In genomic region chr1:224660074-224660473, GRCh38 we compare ENCODE assay signal across 23 cellular contexts. TPM values are rescaled to one million over a fixed set of nuclear protein-coding genes. Genes with fewer than 3 reads are reported as not detected.
DNase-seq lines count a peak whose midpoint lies in the region; ATAC-seq, FAIRE-seq and TF ChIP-seq lines count a peak whose summit lies in the region.
"Had no signal": no experiment of that assay in that cellular context is flagged by ENCODE, and none has a peak within 500 bp of the region (broad histone marks: within the 10 kb centered on the region; RNA-seq: fewer than 3 reads in every experiment).

No MANE protein-coding gene starts in this region.

- CTCF ChIA-PET in K562 (lab: Yijun Ruan, JAX; ENCODE audit: low intra/inter-chr PET ratio): no interaction called here

- DNase-seq in GM23248: no peak
- peak; percentile 37 for DNase-seq in SK-MEL-5 (ENCODE audit: low read depth, low spot score)
- DNase-seq in K562 (ENCODE audit: extremely low read depth in 1 of 4, low spot score in 3 of 4): no peak
- DNase-seq in urothelium cell line (ENCODE audit: low spot score): no peak
- DNase-seq in GF-D8 (lab: John Stamatoyannopoulos, UW): no peak
- DNase-seq in transverse colon: no peak
- DNase-seq: AML-193; Caco-2; Calu3; CD4-positive, alpha-beta T cell; CD8-positive, alpha-beta T cell; DMS79 treated with DMSO at 0.1 percent for 48 hours had no signal

- in situ Hi-C loops in GM23248 (cut with MboI) (no loop called here), SK-MEL-5 (cut with HindIII; ENCODE audit: low pct_unique_long_range_greater_than_20kb, low sequenced_read_pairs) (no loop called here), K562 (cut with MboI) (no loop called here), transverse colon (cut with MboI; ENCODE audit: low pct_ligation_motif_present in 1 of 4, low pct_unique_long_range_greater_than_20kb in 1 of 4, low sequenced_read_pairs in 3 of 4) (loop anchor here in 1 of 4 donors (25.0 kb wide), 1 partner anchor 177 kb away; no protein-coding TSS in a partner anchor)

- H4K20me1 ChIP-seq in GM23248 (ENCODE audit: insufficient read depth): no peaks in the 10 kb centered on the region
- H4K20me1 ChIP-seq in K562 (replicated peaks; ENCODE audit: control insufficient read depth, insufficient read depth, low read length): no peaks in the 10 kb centered on the region
- H4K20me1 ChIP-seq: BLaER1 treated with 17β-estradiol and CSF1 and Interleukin-3, amounts not matched to agents 10 nM and 100 nM had no signal

- H3K27me3 ChIP-seq in GM23248 (replicated peaks; ENCODE audit: insufficient read depth) (no peaks in the 10 kb centered on the region), K562 (ENCODE audit: control insufficient read depth in 2 of 2, insufficient read depth in 2 of 2, low read length in 2 of 2) (peaks cover 4 to 7% of the 10 kb centered on the region in 2 experiments; a peak in 4 of 5 replicates), transverse colon (no peaks in the 10 kb centered on the region)
- H3K27me3 ChIP-seq: BLaER1 treated with 17β-estradiol and CSF1 and Interleukin-3, amounts not matched to agents 10 nM and 100 nM had no signal

- H3K36me3 ChIP-seq in GM23248 (ENCODE audit: low read depth): no peaks in the 10 kb centered on the region
- H3K36me3 ChIP-seq in K562 (ENCODE audit: control insufficient read depth, insufficient read depth, low read length): no peaks in the 10 kb centered on the region
- H3K36me3 ChIP-seq in transverse colon: no peaks in the 10 kb centered on the region
- H3K36me3 ChIP-seq: BLaER1 treated with 17β-estradiol and CSF1 and Interleukin-3, amounts not matched to agents 10 nM and 100 nM had no signal

- no peak for TF ChIP-seq POLR2A in K562 (conservative IDR thresholded peaks at IDR 0.05)
- no peak for TF ChIP-seq POLR2A in transverse colon (IDR thresholded peaks at IDR 0.05)

- peak; percentile 37 for FAIRE-seq in K562 (lab: Jason Lieb, UNC)
- peak; percentile 58 for FAIRE-seq in urothelium cell line (lab: Jason Lieb, UNC)
- FAIRE-seq: A549, D721Med, G401.6, GM12878, GM12892, GM18507, GM19239 had no signal

- POLR2A ChIA-PET in K562 (lab: Yijun Ruan, JAX): no interaction called here

- TF ChIP-seq RAD21 in K562 (CRISPR knock-in tag; conservative IDR thresholded peaks at IDR 0.05 in 1 of 2, IDR thresholded peaks at IDR 0.05 in 1 of 2): no peak

- intact Hi-C loops in K562 (cut with micrococcal nuclease): no loop called here
- intact Hi-C loops in transverse colon (cut with DNase I; ENCODE audit: low total_unique reads): no loop called here

- no peaks in the 10 kb centered on the region for H3K9me2 ChIP-seq in GM23248 (ENCODE audit: insufficient read depth)

- ATAC-seq in K562: 0 out of 3 replicates have a peak, but pooled peaks have one; percentile 41
- ATAC-seq in GM21737 (IDR thresholded peaks at IDR 0.05; ENCODE audit: unreplicated experiment): no peak
- ATAC-seq: A549; CD8-positive, alpha-beta T cell; GM12878 had no signal

- H3K4me1 ChIP-seq in GM23248 (ENCODE audit: insufficient read depth) (no peaks in the 10 kb centered on the region), K562 (replicated peaks in 1 of 2; ENCODE audit: control insufficient read depth in 2 of 2, insufficient read depth in 2 of 2, low read length in 2 of 2) (no peaks in the 10 kb centered on the region), transverse colon (no peaks in the 10 kb centered on the region)
- H3K4me1 ChIP-seq: A549; BLaER1 treated with 17β-estradiol and CSF1 and Interleukin-3, amounts not matched to agents 10 nM and 100 nM had no signal

- H3K4me3 ChIP-seq in GM23248 (no peak overlapping the region), K562 (no peak overlapping the region), transverse colon (no peak overlapping the region)
- H3K4me3 ChIP-seq: A549; BLaER1 treated with 17β-estradiol and CSF1 and Interleukin-3, amounts not matched to agents 10 nM and 100 nM; GM12878 had no signal

- TF ChIP-seq CTCF in K562 (IDR thresholded peaks at IDR 0.05 in 2 of 3, conservative IDR thresholded peaks at IDR 0.05 in 1 of 3; ENCODE audit: insufficient read depth in 2 of 3, low read depth in 1 of 3, low read length in 3 of 3) (no peak), transverse colon (IDR thresholded peaks at IDR 0.05) (no peak)

- no peaks in the 10 kb centered on the region for H3K9me1 ChIP-seq in K562 (ENCODE audit: control insufficient read depth, insufficient read depth, low read length)

- H3K4me2 ChIP-seq in GM23248 (ENCODE audit: unreplicated experiment) (no peak overlapping the region), K562 (ENCODE audit: insufficient read depth, low read length) (no peak overlapping the region)
- H3K4me2 ChIP-seq: A549; BLaER1 treated with 17β-estradiol and CSF1 and Interleukin-3, amounts not matched to agents 10 nM and 100 nM had no signal

- H3K9me3 ChIP-seq in GM23248 (ENCODE audit: low read depth) (no peaks in the 10 kb centered on the region), K562 (replicated peaks; ENCODE audit: control insufficient read depth, insufficient read depth, low read depth, low read length) (no peaks in the 10 kb centered on the region), transverse colon (no peaks in the 10 kb centered on the region)
- H3K9me3 ChIP-seq: A549; BLaER1 treated with 17β-estradiol and CSF1 and Interleukin-3, amounts not matched to agents 10 nM and 100 nM; Caco-2 had no signal

- WGBS in GM23248 (ENCODE audit: low coverage in 1 of 2, low lambda C conversion rate in 2 of 2, missing lambda C conversion rate in 2 of 2), 2 experiments: 75 to 81% methylated on average over 5 of the region's 5 CpGs
- under 1% methylated on average over 5 of the region's 5 CpGs for WGBS in K562 (ENCODE audit: insufficient coverage, low coverage, missing lambda C conversion rate)
- WGBS in transverse colon (ENCODE audit: low coverage in 1 of 2), 2 donors: 57 to 65% methylated on average over 5 of the region's 5 CpGs

- no peak overlapping the region for H3K9ac ChIP-seq in GM23248
- no peak overlapping the region for H3K9ac ChIP-seq in K562 (ENCODE audit: insufficient read depth in 1 of 2, low read depth in 2 of 2, low read length in 2 of 2)
- H3K9ac ChIP-seq: BLaER1 treated with 17β-estradiol and CSF1 and Interleukin-3, amounts not matched to agents 10 nM and 100 nM had no signal

- H3K79me2 ChIP-seq in GM23248 (ENCODE audit: insufficient read depth): no peaks in the 10 kb centered on the region
- no peaks in the 10 kb centered on the region for H3K79me2 ChIP-seq in K562 (ENCODE audit: control insufficient read depth, insufficient read depth, low read length)

- TF ChIP-seq EP300 in K562 (IDR thresholded peaks at IDR 0.05; ENCODE audit: low read length) (no peak), transverse colon (IDR thresholded peaks at IDR 0.05; ENCODE audit: low read depth) (no peak)

- no TSS peak for BruUV-seq in K562 (replicated peaks; lab: Mats Ljungman, UMichigan)

- H3K27ac ChIP-seq in GM23248 (no peak overlapping the region), K562 (ENCODE audit: extremely low read depth, low read depth, low read length) (no peak overlapping the region), transverse colon (no peak overlapping the region)
- H3K27ac ChIP-seq: 22Rv1; A549; BLaER1 treated with 17β-estradiol and CSF1 and Interleukin-3, amounts not matched to agents 10 nM and 100 nM; C4-2B had no signal

- H3F3A ChIP-seq in GM23248 (ENCODE audit: insufficient read depth): no peaks in the 10 kb centered on the region

- H2AFZ ChIP-seq in GM23248 (peak overlapping the region; percentile 41; the same call in 1 of the 2 replicates), K562 (ENCODE audit: low read depth, low read length) (no peak overlapping the region)

TF ChIP-seq in K562, 482 proteins besides CTCF, POLR2A, EP300 and RAD21:
- TF ChIP-seq CHD2 (IDR thresholded peaks at IDR 0.05; ENCODE audit: low read depth, low read length) (peak; percentile 85), FOXJ3 (CRISPR knock-in tag; IDR thresholded peaks at IDR 0.05) (no peak)

RNA-seq across cellular contexts. Expression of gene CNIH3, which starts 44.0 kb away (rescaled TPM):
- total RNA-seq in GM23248 (2014; rRNA removed; shearing (Covaris generic)): 2.1 and 6.4 TPM in 2 replicates
- polyA plus RNA-seq in GM23248 (2016; fragmentation: Nextera tagmentation; extraction: Ambion mirVana) (4.7 and 6.2 TPM in 2 replicates), K562 (2011; rRNA removed) (0.14 and 1.1 TPM in 2 replicates), K562 (2014; fragmentation: Illumina TruSeq; extraction: Trizol) (0.39 and 0.83 TPM in 2 replicates), K562 (2014; fragmentation: Nextera tagmentation; extraction: Ambion mirVana) (under 1 TPM; 0.79 to 0.98 TPM), K562 (2014; rRNA removed) (0.22 and 0.70 TPM in 2 replicates)
- 3.1 and 6.4 TPM in 2 replicates for total RNA-seq in SK-MEL-5 (2014; rRNA removed; shearing (Covaris generic))
- polyA plus RNA-seq in SK-MEL-5 (2015; cell fraction: cytosol; rRNA removed): 4.6 and 6.6 TPM in 2 replicates
- polyA plus RNA-seq in SK-MEL-5 (2015; cell fraction: nucleus; rRNA removed): 8.7 TPM in 2 replicates
- total RNA-seq in K562 (2011; cell fraction: chromatin; rRNA removed; ENCODE audit: low replicate concordance): 0.93 and 1.5 TPM in 2 replicates
- total RNA-seq in K562 (2011; cell fraction: nucleolus; rRNA removed): 0.67 and 0.79 TPM in 2 replicates
- total RNA-seq in K562 (2011; cell fraction: nucleoplasm; rRNA removed): 0.88 and 2.1 TPM in 2 replicates
- total RNA-seq in K562 (2014; rRNA removed) (0.14 and 1.3 TPM in 2 replicates), K562 (2014; rRNA removed; fragmentation: Illumina TruSeq; extraction: Trizol) (0.95 and 1.1 TPM in 2 replicates), K562 (2015; rRNA removed; fragmentation: Illumina TruSeq; extraction: Trizol) (0.43 and 0.94 TPM in 2 replicates), K562 (2021) (0.83 and 1.8 TPM in 2 replicates), transverse colon (1 to 10 TPM in 1 of 4 donors, under 1 TPM in 1, not detected in 2; 0.68 to 1.1 TPM)
- polyA plus RNA-seq in K562 (2011; cell fraction: cytosol; rRNA removed): 0.24 and 0.53 TPM in 2 replicates
- 0.55 and 1.3 TPM in 2 replicates for polyA plus RNA-seq in K562 (2011; cell fraction: nucleus; rRNA removed)
- 1.1 and 4.9 TPM in 2 replicates for polyA plus RNA-seq in K562 (2012)
- polyA minus RNA-seq in K562 (2011; rRNA and poly(A)+ RNA removed): 0.36 and 0.56 TPM in 2 replicates
- 1.5 TPM in 1 of 2 replicates, not detected in the other for polyA minus RNA-seq in K562 (2011; cell fraction: cytosol; rRNA and poly(A)+ RNA removed)
- polyA minus RNA-seq in K562 (2011; cell fraction: nucleus; rRNA and poly(A)+ RNA removed): 1.5 and 2.7 TPM in 2 replicates
